In the genomic region with DNA sequence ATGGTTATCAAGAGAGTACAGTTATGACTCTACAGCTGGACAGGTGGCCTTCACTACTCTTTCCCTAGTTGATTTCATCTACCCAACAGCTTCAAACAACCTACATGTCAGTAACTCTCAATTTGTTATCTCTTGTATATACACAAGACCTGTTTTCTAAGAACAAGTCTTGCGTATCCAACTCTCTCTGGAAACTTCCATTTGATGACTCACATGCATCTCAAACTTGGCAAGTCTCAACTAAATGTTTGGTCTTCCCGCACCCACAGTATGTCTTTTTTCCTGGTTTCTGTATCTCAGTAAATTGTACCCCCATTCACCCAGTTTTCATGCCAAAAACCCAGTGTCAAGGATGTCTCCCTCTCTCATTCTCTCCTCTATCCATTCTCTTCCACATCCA, we compare ENCODE assay signal across 20 cellular contexts.
DNase-seq lines count a peak whose midpoint lies in the region; ATAC-seq, FAIRE-seq and TF ChIP-seq lines count a peak whose summit lies in the region.
"Had no signal": no experiment of that assay in that cellular context is flagged by ENCODE, and none has a peak within 500 bp of the region (broad histone marks: within the 10 kb centered on the region; RNA-seq: fewer than 3 reads in every experiment).

No MANE protein-coding gene starts in this region.

- H3K4me3 ChIP-seq in astrocyte of the spinal cord (ENCODE audit: low read depth, low read length) (no peak overlapping the region), kidney epithelial cell (ENCODE audit: low read depth, low read length) (no peak overlapping the region), A673 (ENCODE audit: low read depth, low read length, poor library complexity, severe bottlenecking) (no peak overlapping the region)
- H3K4me3 ChIP-seq: BLaER1 had no signal

- no peak overlapping the region for H3K4me3 Mint-ChIP-seq in osteocyte (ENCODE audit: unreplicated experiment)
- H3K4me3 Mint-ChIP-seq: CD8-positive, alpha-beta memory T cell had no signal

- FAIRE-seq in GM18507 (lab: Jason Lieb, UNC): peak; percentile 15
- FAIRE-seq: HepG2, RCC 7860 had no signal

- no peaks in the 10 kb centered on the region for H3K4me1 Mint-ChIP-seq in osteocyte (ENCODE audit: unreplicated experiment)
- H3K4me1 Mint-ChIP-seq: CD8-positive, alpha-beta memory T cell had no signal

- peak; percentile 28 for ATAC-seq in esophagus mucosa
- no peak for ATAC-seq in HG03045 (IDR thresholded peaks at IDR 0.05; ENCODE audit: unreplicated experiment)
- ATAC-seq: HepG2 had no signal

- TF ChIP-seq CTCF in astrocyte of the spinal cord (IDR thresholded peaks at IDR 0.05; ENCODE audit: low read depth, low read length) (no peak), kidney epithelial cell (IDR thresholded peaks at IDR 0.05; ENCODE audit: insufficient read depth, low read length, poor library complexity, severe bottlenecking) (no peak), A673 (conservative IDR thresholded peaks at IDR 0.05; ENCODE audit: low read depth, low read length) (no peak), osteocyte (IDR thresholded peaks at IDR 0.05) (no peak)

- POLR2A ChIA-PET in A673 (lab: Charles Lee; ENCODE audit: low non-redundant PET): no interaction called here

- no peak overlapping the region for H3K27ac ChIP-seq in A673 (ENCODE audit: low read depth, low read length, poor library complexity, severe bottlenecking)
- H3K27ac ChIP-seq: BLaER1 had no signal

- no peaks in the 10 kb centered on the region for H3K9me3 Mint-ChIP-seq in osteocyte (ENCODE audit: unreplicated experiment)
- H3K9me3 Mint-ChIP-seq: CD8-positive, alpha-beta memory T cell had no signal

- no peaks in the 10 kb centered on the region for H3K27me3 Mint-ChIP-seq in osteocyte (ENCODE audit: unreplicated experiment)
- H3K27me3 Mint-ChIP-seq: CD8-positive, alpha-beta memory T cell had no signal

- no peaks in the 10 kb centered on the region for H3K9me3 ChIP-seq in A673 (ENCODE audit: low read depth, low read length, poor library complexity, severe bottlenecking)
- H3K9me3 ChIP-seq: BLaER1 had no signal

- H3K27ac Mint-ChIP-seq in osteocyte (ENCODE audit: unreplicated experiment): no peak overlapping the region
- H3K27ac Mint-ChIP-seq: CD8-positive, alpha-beta memory T cell had no signal

- no TSS peak for BruUV-seq in A673 (replicated peaks; lab: Mats Ljungman, UMichigan)

- in situ Hi-C loops in astrocyte of the spinal cord (cut with HindIII; ENCODE audit: low sequenced_read_pairs): no loop called here

- CTCF ChIA-PET in A673 (lab: Charles Lee): no interaction called here

- H3K27me3 ChIP-seq in kidney epithelial cell (ENCODE audit: control insufficient read depth, insufficient read depth, low read length): no peaks in the 10 kb centered on the region
- no peaks in the 10 kb centered on the region for H3K27me3 ChIP-seq in A673 (replicated peaks; ENCODE audit: insufficient read depth, low read depth, low read length, poor library complexity)
- H3K27me3 ChIP-seq: BLaER1 had no signal

- no peaks in the 10 kb centered on the region for H3K36me3 ChIP-seq in kidney epithelial cell (ENCODE audit: control insufficient read depth, insufficient read depth, low read length)
- no peaks in the 10 kb centered on the region for H3K36me3 ChIP-seq in A673 (ENCODE audit: insufficient read depth, low read length, poor library complexity, severe bottlenecking)
- H3K36me3 ChIP-seq: BLaER1 had no signal

- H3K4me1 ChIP-seq in A673 (ENCODE audit: insufficient read depth, low read length, poor library complexity, severe bottlenecking): no peaks in the 10 kb centered on the region
- H3K4me1 ChIP-seq: BLaER1 had no signal

- DNase-seq in GM18507 (ENCODE audit: extremely low spot score, insufficient read length, low read depth): no peak
- peak; percentile 27 for DNase-seq in astrocyte of the spinal cord (ENCODE audit: low read depth, low spot score)
- DNase-seq in kidney epithelial cell (ENCODE audit: low read depth): peak; percentile 60
- DNase-seq in NCI-H1105 treated with DMSO at 0.1 percent for 48 hours (lab: John Stamatoyannopoulos, UW): no peak
- no peak for DNase-seq in A673 (ENCODE audit: low spot score)
- DNase-seq in osteocyte (ENCODE audit: extremely low spot score, unreplicated experiment): no peak
- DNase-seq: CD8-positive, alpha-beta memory T cell; EL; H7; Karpas-422; NCI-H1417; NCI-H1930; NCI-H2171 treated with DMSO at 0.1 percent for 48 hours; NCI-H510A treated with DMSO at 0.1 percent for 48 hours; SIG-M5 had no signal

- intact Hi-C loops in A673 (cut with micrococcal nuclease; ENCODE audit: unreplicated experiment): no loop called here

- peaks cover 3% of the 10 kb centered on the region for H3K36me3 Mint-ChIP-seq in osteocyte (ENCODE audit: unreplicated experiment)

Comparison
In these comparisons a context has a peak if more than half of its experiments do, and no peak if none do; other contexts are left out.
1. DNase-seq: peak in astrocyte of the spinal cord (single experiment) and kidney epithelial cell (single experiment); none in GM18507 (single experiment), NCI-H1105 treated with DMSO at 0.1 percent for 48 hours (single experiment), A673 (single experiment) and osteocyte (single experiment).